In the genomic region with DNA sequence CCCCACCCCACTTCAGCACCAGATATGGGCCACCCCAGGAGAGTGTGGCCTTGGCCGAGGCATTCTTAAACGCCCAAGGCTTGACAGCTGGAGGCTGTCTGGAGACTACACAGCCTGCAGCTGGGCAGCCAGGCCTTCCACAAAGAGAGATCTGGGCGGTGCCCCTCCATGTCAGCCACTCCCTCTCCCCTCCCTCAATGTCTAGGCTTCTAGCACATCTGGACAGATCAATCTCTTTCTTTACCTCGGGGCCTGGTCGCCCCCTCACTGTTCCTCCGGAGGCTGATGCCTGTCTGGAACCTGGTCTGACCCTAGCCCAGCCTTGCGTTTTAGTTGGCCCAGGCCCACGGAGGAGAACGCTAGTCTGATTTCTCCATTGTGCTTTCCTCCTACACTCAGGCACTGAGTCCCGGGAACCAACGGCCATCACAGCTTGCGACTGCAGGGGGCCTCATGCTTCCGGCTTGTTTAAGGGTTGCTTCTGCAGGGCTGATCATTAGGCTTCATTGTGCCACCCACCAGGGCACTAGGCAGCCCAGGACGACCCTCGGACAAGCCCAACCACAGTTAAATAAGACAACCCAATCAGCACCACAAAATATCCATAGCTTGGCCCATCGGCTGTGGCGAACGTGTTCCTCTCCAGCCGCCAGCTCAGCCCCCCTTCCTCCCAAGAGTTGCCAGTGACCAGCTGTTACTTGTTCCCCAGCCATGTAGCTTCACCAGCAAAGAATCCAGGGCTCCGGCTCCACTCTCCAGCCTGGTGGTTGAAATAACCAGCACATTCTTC, we compare ENCODE assay signal across 9 cellular contexts.
DNase-seq lines count a peak whose midpoint lies in the region; ATAC-seq and TF ChIP-seq lines count a peak whose summit lies in the region.
"Had no signal": no experiment of that assay in that cellular context is flagged by ENCODE, and none has a peak within 500 bp of the region (broad histone marks: within the 10 kb centered on the region; RNA-seq: fewer than 3 reads in every experiment).

No MANE protein-coding gene starts in this region.

- H3K4me3 ChIP-seq in iPS-18a (ENCODE audit: low read length) (peak overlapping the region; percentile 17), thoracic aorta (peak overlapping the region; percentile 29)

- H3K9me3 ChIP-seq in iPS-18a (ENCODE audit: control insufficient read depth, low read depth, low read length) (no peaks in the 10 kb centered on the region), thoracic aorta (no peaks in the 10 kb centered on the region)

- H3K36me3 ChIP-seq in iPS-18a (ENCODE audit: control insufficient read depth, low read depth, low read length) (no peaks in the 10 kb centered on the region), thoracic aorta (no peaks in the 10 kb centered on the region)

- peak overlapping the region; percentile 4 for H3K9ac ChIP-seq in iPS-18a (ENCODE audit: low read length)

- peak; percentile 52 for DNase-seq in NCI-H146 (lab: John Stamatoyannopoulos, UW)
- DNase-seq in NCI-H146 treated with DMSO at 0.1 percent for 48 hours (lab: John Stamatoyannopoulos, UW; ENCODE audit: unreplicated experiment): no peak
- peak; percentile 36 for DNase-seq in amniotic stem cell (lab: John Stamatoyannopoulos, UW)
- no peak for DNase-seq in thoracic aorta (ENCODE audit: low spot score)
- no peak for DNase-seq in stimulated activated CD4-positive, alpha-beta T cell treated with anti-CD3 and anti-CD28 coated beads, Interleukin-15, amount 100 ng/mL, for 24 hours
- DNase-seq in activated naive CD4-positive, alpha-beta T cell (lab: John Stamatoyannopoulos, UW): no peak
- DNase-seq in stimulated activated naive CD4-positive, alpha-beta T cell (lab: John Stamatoyannopoulos, UW): no peak
- DNase-seq: activated T-cell treated with anti-CD3 and anti-CD28 coated beads for 4 hours had no signal

- H3K27me3 ChIP-seq in iPS-18a (ENCODE audit: control insufficient read depth, insufficient read depth, low read length) (peaks cover 13% of the 10 kb centered on the region), thoracic aorta (replicated peaks; ENCODE audit: insufficient read depth) (no peaks in the 10 kb centered on the region)

- ATAC-seq in thoracic aorta (ENCODE audit: insufficient number of reproducible peaks, low FRiP score, low read depth): no peak

- peaks cover 44% of the 10 kb centered on the region for H3K4me1 ChIP-seq in iPS-18a (ENCODE audit: control insufficient read depth, low read depth, low read length)
- peaks cover 0 to 20% of the 10 kb centered on the region in 2 donors for H3K4me1 ChIP-seq in thoracic aorta (ENCODE audit: control insufficient read depth in 1 of 2, low read depth in 2 of 2)

- peak; percentile 12 for TF ChIP-seq CTCF in thoracic aorta (IDR thresholded peaks at IDR 0.05)

- H3K27ac ChIP-seq in iPS-18a (ENCODE audit: low read length) (no peak overlapping the region), thoracic aorta (peak overlapping the region in 1 of 2 donors; percentile 49)

Comparison
In these comparisons a context has a peak if more than half of its experiments do, and no peak if none do; other contexts are left out.
1. DNase-seq: peak in NCI-H146 (single experiment) and amniotic stem cell (single experiment); none in NCI-H146 treated with DMSO at 0.1 percent for 48 hours (single experiment), thoracic aorta (single experiment), stimulated activated CD4-positive, alpha-beta T cell treated with anti-CD3 and anti-CD28 coated beads, Interleukin-15, amount 100 ng/mL, for 24 hours (single experiment), activated naive CD4-positive, alpha-beta T cell (0 of 4) and stimulated activated naive CD4-positive, alpha-beta T cell (0 of 6).